In the genomic region with DNA sequence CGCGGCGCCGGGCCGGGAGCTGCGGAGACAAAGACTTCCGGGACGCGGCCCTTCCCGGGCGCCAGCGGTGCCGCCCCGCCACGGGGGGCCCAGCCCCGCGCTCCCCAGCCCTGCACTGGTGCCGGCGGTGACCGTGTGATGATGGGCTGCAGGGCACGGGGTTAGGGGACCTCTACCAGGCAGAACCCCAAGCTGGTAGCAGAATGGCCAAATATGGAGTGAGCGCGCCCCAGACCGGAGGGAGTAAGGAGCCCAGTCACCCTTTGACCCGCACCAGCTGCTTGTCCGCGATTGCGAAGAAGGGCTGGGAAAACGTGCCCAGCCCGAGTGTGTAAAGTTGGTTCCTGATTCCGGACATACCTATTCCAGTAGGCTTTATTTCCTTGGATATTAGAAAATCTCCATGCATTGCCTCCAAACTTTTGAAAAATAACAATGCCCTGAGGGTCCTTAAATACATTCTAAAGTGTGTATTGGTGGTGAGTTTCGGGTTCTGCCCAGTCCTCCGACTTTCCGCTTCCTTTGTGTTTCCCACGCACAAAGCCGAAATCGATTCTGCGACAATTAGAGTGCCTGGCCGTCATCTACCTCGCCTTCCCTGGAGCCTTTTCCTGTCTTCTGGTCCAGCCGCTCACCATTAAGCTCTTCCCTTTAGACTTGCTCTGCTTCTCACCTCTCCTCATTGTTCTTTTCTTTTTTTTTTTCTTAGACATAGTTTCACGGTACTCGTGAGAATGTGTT, we compare ENCODE assay signal across 8 cellular contexts. TPM values are rescaled to one million over a fixed set of nuclear protein-coding genes. Genes with fewer than 3 reads are reported as not detected.
DNase-seq lines count a peak whose midpoint lies in the region; ATAC-seq and TF ChIP-seq lines count a peak whose summit lies in the region.

No MANE protein-coding gene starts in this region.

- ATAC-seq in GM18498 (IDR thresholded peaks at IDR 0.05; ENCODE audit: unreplicated experiment) (peak; percentile 34), HG02840 (IDR thresholded peaks at IDR 0.05; ENCODE audit: low FRiP score, unreplicated experiment) (peak; percentile 36)

- peaks cover 20% of the 10 kb centered on the region for H3K79me2 ChIP-seq in ACC112 (ENCODE audit: control insufficient read depth, insufficient read depth, low read length, unreplicated experiment)

- no peak overlapping the region for H3K27ac Mint-ChIP-seq in activated CD4-positive, alpha-beta memory T cell treated with anti-CD3 and anti-CD28 coated beads for 36 hours

- H3K27ac ChIP-seq in ACC112 (ENCODE audit: low read depth, low read length) (0 out of 2 replicates have a peak overlapping the region, but pooled peaks have one; percentile 3), neutrophil (peak overlapping the region; percentile 86)

- H3K4me3 Mint-ChIP-seq in activated CD4-positive, alpha-beta memory T cell treated with anti-CD3 and anti-CD28 coated beads for 36 hours = no peak overlapping the region

- H3K4me1 ChIP-seq in ACC112 (ENCODE audit: control insufficient read depth, insufficient read depth, low read length, unreplicated experiment) (peaks cover 13% of the 10 kb centered on the region), neutrophil (ENCODE audit: control insufficient read depth in 1 of 2, insufficient read depth in 1 of 2, low read depth in 1 of 2, low read length in 1 of 2) (peaks cover 34 to 39% of the 10 kb centered on the region in 2 experiments)

- no peaks in the 10 kb centered on the region for H3K9me3 ChIP-seq in neutrophil

- no peaks in the 10 kb centered on the region for H3K36me3 ChIP-seq in ACC112 (ENCODE audit: insufficient read depth, low read length)
- H3K36me3 ChIP-seq in neutrophil = no peaks in the 10 kb centered on the region

- intact Hi-C loops in activated CD4-positive, alpha-beta memory T cell treated with anti-CD3 and anti-CD28 coated beads for 36 hours (cut with micrococcal nuclease) = loop anchor here (2.0 to 5.0 kb wide), 7 partner anchors 71 to 377 kb away; a partner anchor contains a TSS

- peaks cover 12% of the 10 kb centered on the region for H3K36me3 Mint-ChIP-seq in activated CD4-positive, alpha-beta memory T cell treated with anti-CD3 and anti-CD28 coated beads for 36 hours

- H3K27me3 ChIP-seq in ACC112 (ENCODE audit: insufficient read depth, low read length) (no peaks in the 10 kb centered on the region), neutrophil (no peaks in the 10 kb centered on the region)

- no peaks in the 10 kb centered on the region for H3K9me3 Mint-ChIP-seq in activated CD4-positive, alpha-beta memory T cell treated with anti-CD3 and anti-CD28 coated beads for 36 hours

- TF ChIP-seq CTCF in fibroblast of villous mesenchyme (IDR thresholded peaks at IDR 0.05; ENCODE audit: insufficient read depth, low read depth, low read length) (no peak), neutrophil (IDR thresholded peaks at IDR 0.05) (no peak)

- POLR2A ChIA-PET in activated CD4-positive, alpha-beta memory T cell treated with anti-CD3 and anti-CD28 coated beads for 36 hours (lab: Charles Lee) = interaction anchor here (0.9 to 2.5 kb wide), 6 partner anchors 8 to 262 kb away, joined by 3 to 8 read pairs (median 3); a partner anchor contains a TSS

- peak overlapping the region; percentile 71 for H2AFZ ChIP-seq in ACC112 (ENCODE audit: low read length, unreplicated experiment)

- H3K4me3 ChIP-seq in ACC112 (ENCODE audit: low read depth, low read length) (peak overlapping the region; percentile 89), fibroblast of villous mesenchyme (ENCODE audit: low read depth, low read length) (peak overlapping the region; percentile 82), neutrophil (ENCODE audit: low read depth in 1 of 2, low read length in 1 of 2) (peak overlapping the region; percentile 93)

- DNase-seq in NCI-H1417 treated with DMSO at 0.1 percent for 48 hours (lab: John Stamatoyannopoulos, UW) = peak; percentile 55
- peak; percentile 52 for DNase-seq in activated CD4-positive, alpha-beta memory T cell treated with anti-CD3 and anti-CD28 coated beads for 36 hours
- DNase-seq in fibroblast of villous mesenchyme (ENCODE audit: low read depth) = peak; percentile 73
- DNase-seq in NCI-H446 treated with DMSO at 0.1 percent for 48 hours (lab: John Stamatoyannopoulos, UW) = no peak

- H3K27me3 Mint-ChIP-seq in activated CD4-positive, alpha-beta memory T cell treated with anti-CD3 and anti-CD28 coated beads for 36 hours = no peaks in the 10 kb centered on the region

- H3K4me1 Mint-ChIP-seq in activated CD4-positive, alpha-beta memory T cell treated with anti-CD3 and anti-CD28 coated beads for 36 hours (ENCODE audit: low read depth) = peaks cover 23% of the 10 kb centered on the region

- CTCF ChIA-PET in activated CD4-positive, alpha-beta memory T cell treated with anti-CD3 and anti-CD28 coated beads for 36 hours (lab: Charles Lee) = interaction anchor here (1.1 to 1.4 kb wide), 2 partner anchors 96 to 102 kb away, joined by 3 to 4 read pairs; no protein-coding TSS in a partner anchor

RNA-seq across cellular contexts. Expression of a gene that starts 1.1 kb away (rescaled TPM):
- 100 to 1,000 TPM; 179 to 182 TPM for total RNA-seq in activated CD4-positive, alpha-beta memory T cell treated with anti-CD3 and anti-CD28 coated beads for 36 hours
- total RNA-seq in fibroblast of villous mesenchyme = 35.4 and 54.4 TPM in 2 replicates

RNA-seq across cellular contexts. Expression of a gene that starts 41.6 kb away (rescaled TPM):
- total RNA-seq in activated CD4-positive, alpha-beta memory T cell treated with anti-CD3 and anti-CD28 coated beads for 36 hours = 10 to 100 TPM; 50.7 to 57.9 TPM
- 27.4 and 43.2 TPM in 2 replicates for total RNA-seq in fibroblast of villous mesenchyme
